20 cellular contexts compared by ENCODE assay signal in genomic region chr13:20460744-20461143, GRCh38.
DNase-seq lines count a peak whose midpoint lies in the region; ATAC-seq and TF ChIP-seq lines count a peak whose summit lies in the region.
"Had no signal": no experiment of that assay in that cellular context is flagged by ENCODE, and none has a peak within 500 bp of the region (broad histone marks: within the 10 kb centered on the region; RNA-seq: fewer than 3 reads in every experiment).

No MANE protein-coding gene starts in this region.

- H3K36me3 ChIP-seq in left ventricle myocardium inferior (no peaks in the 10 kb centered on the region), Panc1 (ENCODE audit: control insufficient read depth, insufficient read depth, low read length) (no peaks in the 10 kb centered on the region)
- H3K36me3 ChIP-seq: neutrophil, prostate gland had no signal

- POLR2A ChIA-PET in Panc1 (lab: Charles Lee), result no interaction called here

- H3K9me3 ChIP-seq in left ventricle myocardium inferior (replicated peaks), result peaks cover 6% of the 10 kb centered on the region
- H3K9me3 ChIP-seq in Panc1 (ENCODE audit: control insufficient read depth, insufficient read depth, low read depth, low read length), result no peaks in the 10 kb centered on the region
- H3K9me3 ChIP-seq: neutrophil, prostate gland had no signal

- in situ Hi-C loops in Panc1 (cut with HindIII; ENCODE audit: low pct_unique_long_range_greater_than_20kb, low sequenced_read_pairs), result no loop called here

- H3K4me3 ChIP-seq in left ventricle myocardium inferior (no peak overlapping the region), Panc1 (ENCODE audit: low read depth in 2 of 2, low read length in 2 of 2) (no peak overlapping the region)
- H3K4me3 ChIP-seq: prostate gland had no signal

- H3K9me3 Mint-ChIP-seq in dendritic cell treated with granulocyte-macrophage colony-stimulating factor and Interleukin-4, amounts not matched to agents 40 ng/mL and 50 ng/mL, for 4 days, result no peaks in the 10 kb centered on the region
- H3K9me3 Mint-ChIP-seq: activated T-cell treated with anti-CD3 and anti-CD28 coated beads, Interleukin-2, amount 50 U/mL, for 24 hours had no signal

- no peaks in the 10 kb centered on the region for H3K27me3 Mint-ChIP-seq in dendritic cell treated with granulocyte-macrophage colony-stimulating factor and Interleukin-4, amounts not matched to agents 40 ng/mL and 50 ng/mL, for 4 days
- H3K27me3 Mint-ChIP-seq: activated T-cell treated with anti-CD3 and anti-CD28 coated beads, Interleukin-2, amount 50 U/mL, for 24 hours had no signal

- TF ChIP-seq CTCF in left ventricle myocardium inferior (IDR thresholded peaks at IDR 0.05; ENCODE audit: borderline replicate concordance), result no peak
- 0 out of 2 replicates have a peak, but pooled peaks have one; percentile 6 for TF ChIP-seq CTCF in Panc1 (IDR thresholded peaks at IDR 0.05)
- no peak for TF ChIP-seq CTCF in foreskin keratinocyte (conservative IDR thresholded peaks at IDR 0.05)

- H3K4me1 ChIP-seq in left ventricle myocardium inferior (peaks cover 60% of the 10 kb centered on the region), Panc1 (ENCODE audit: control insufficient read depth, insufficient read depth, low read length) (peaks cover 13% of the 10 kb centered on the region), foreskin keratinocyte (peaks cover 11% of the 10 kb centered on the region)
- H3K4me1 ChIP-seq: prostate gland had no signal

- CTCF ChIA-PET in Panc1 (lab: Charles Lee), result no interaction called here

- no peak overlapping the region for H3K4me3 Mint-ChIP-seq in dendritic cell treated with granulocyte-macrophage colony-stimulating factor and Interleukin-4, amounts not matched to agents 40 ng/mL and 50 ng/mL, for 4 days
- H3K4me3 Mint-ChIP-seq: activated T-cell treated with anti-CD3 and anti-CD28 coated beads, Interleukin-2, amount 50 U/mL, for 24 hours had no signal

- H3K27ac Mint-ChIP-seq in dendritic cell treated with granulocyte-macrophage colony-stimulating factor and Interleukin-4, amounts not matched to agents 40 ng/mL and 50 ng/mL, for 4 days, result peak overlapping the region; percentile 17

- H3K27me3 ChIP-seq in left ventricle myocardium inferior (ENCODE audit: low read depth), result no peaks in the 10 kb centered on the region
- H3K27me3 ChIP-seq in Panc1 (ENCODE audit: control insufficient read depth, insufficient read depth, low read length), result no peaks in the 10 kb centered on the region
- H3K27me3 ChIP-seq in foreskin keratinocyte, result no peaks in the 10 kb centered on the region
- H3K27me3 ChIP-seq: neutrophil had no signal

- H3K27ac ChIP-seq in left ventricle myocardium inferior (replicated peaks) (peak overlapping the region; percentile 83), Panc1 (ENCODE audit: low read length) (peak overlapping the region; percentile 34; the same call in 1 of the 2 replicates), foreskin keratinocyte (no peak overlapping the region)
- H3K27ac ChIP-seq: neutrophil, prostate gland had no signal

- DNase-seq in left ventricle myocardium inferior (no peak), Right ventricle myocardium inferior (ENCODE audit: missing footprints) (no peak), Panc1 (ENCODE audit: low read depth, low spot score) (no peak), NCI-H748 treated with DMSO at 0.1 percent for 48 hours (lab: John Stamatoyannopoulos, UW) (no peak), SKM-1 (lab: John Stamatoyannopoulos, UW; ENCODE audit: unreplicated experiment) (no peak), foreskin keratinocyte (no peak)
- DNase-seq: ACHN; activated CD4-positive, alpha-beta T cell treated with anti-CD3 and anti-CD28 coated beads for 1 hour; activated naive CD4-positive, alpha-beta T cell; activated T-cell treated with anti-CD3 and anti-CD28 coated beads, Interleukin-2, amount 50 U/mL, for 24 hours; COR-L47; DMS79; Karpas-422; NCI-H1092; NCI-H1930; substantia nigra had no signal

- H3K4me1 Mint-ChIP-seq in dendritic cell treated with granulocyte-macrophage colony-stimulating factor and Interleukin-4, amounts not matched to agents 40 ng/mL and 50 ng/mL, for 4 days (ENCODE audit: low read depth), result peaks cover 12% of the 10 kb centered on the region

- BruUV-seq in Panc1 (replicated peaks; lab: Mats Ljungman, UMichigan), result no TSS peak

- ATAC-seq in Right ventricle myocardium inferior (no peak), Panc1 (no peak), GM19452 (IDR thresholded peaks at IDR 0.05; ENCODE audit: unreplicated experiment) (no peak), foreskin keratinocyte (no peak)

- intact Hi-C loops in left ventricle myocardium inferior (cut with micrococcal nuclease) (no loop called here), Right ventricle myocardium inferior (cut with DNase I) (no loop called here), Panc1 (cut with micrococcal nuclease; ENCODE audit: unreplicated experiment) (loop anchor here (10.0 kb wide), 1 partner anchor 46 kb away; no protein-coding TSS in a partner anchor)
- intact Hi-C loops in dendritic cell treated with granulocyte-macrophage colony-stimulating factor and Interleukin-4, amounts not matched to agents 40 ng/mL and 50 ng/mL, for 4 days (cut with micrococcal nuclease), result no loop called here

- H3K36me3 Mint-ChIP-seq in dendritic cell treated with granulocyte-macrophage colony-stimulating factor and Interleukin-4, amounts not matched to agents 40 ng/mL and 50 ng/mL, for 4 days (ENCODE audit: low read depth), result no peaks in the 10 kb centered on the region
